In genomic region chr15:30917675-30918074, GRCh38 we compare ENCODE assay signal across 32 cellular contexts.
"Had no signal": no experiment of that assay in that cellular context is flagged by ENCODE, and none has a peak within 500 bp of the region (broad histone marks: within the 10 kb centered on the region; RNA-seq: fewer than 3 reads in every experiment).

No MANE protein-coding gene starts in this region.

- H3K4me1 ChIP-seq: adrenal gland, ascending aorta, body of pancreas, breast epithelium had no signal

- H3K27me3 ChIP-seq: adrenal gland, ascending aorta, body of pancreas, brain microvascular endothelial cell, breast epithelium, cardiac muscle cell had no signal

- DNase-seq: activated effector memory CD4-positive, alpha-beta T cell treated with anti-CD3 and anti-CD28 coated beads, Interleukin-2, amount 50 U/mL, for 16 hours; activated effector memory CD4-positive, alpha-beta T cell treated with Interleukin-2 at 50 U/mL for 16 hours; activated gamma-delta T cell; activated gamma-delta T cell treated with Interleukin-2 at 50 U/mL for 16 hours; activated naive CD4-positive, alpha-beta T cell; activated naive CD4-positive, alpha-beta T cell treated with anti-CD3 and anti-CD28 coated beads for 36 hours; activated naive CD4-positive, alpha-beta T cell treated with anti-CD3 and anti-CD28 coated beads, Interleukin-2, amount 10 ng/mL, durations not matched to agents 7 days and 5 days; activated naive CD4-positive, alpha-beta T cell treated with anti-CD3 and anti-CD28 coated beads, Interleukin-2, amount 50 U/mL, for 16 hours; activated naive CD4-positive, alpha-beta T cell treated with Interleukin-2 at 50 U/mL for 16 hours; activated naive CD8-positive, alpha-beta T cell treated with anti-CD3 and anti-CD28 coated beads for 36 hours; activated naive CD8-positive, alpha-beta T cell treated with anti-CD3 and anti-CD28 coated beads, Interleukin-2, amount 10 ng/mL, durations not matched to agents 7 days and 5 days; activated naive CD8-positive, alpha-beta T cell treated with anti-CD3 and anti-CD28 coated beads, Interleukin-2, amount 50 U/mL, for 24 hours; activated T-cell treated with anti-CD3 and anti-CD28 coated beads, Interleukin-2, amount 50 U/mL, for 24 hours; activated T-cell treated with anti-CD3 and anti-CD28 coated beads, Interleukin-2, amount 50 U/mL, for 4 hours; activated T-cell treated with anti-CD3 and anti-CD28 coated beads, Interleukin-2, amount 50 U/mL, for 48 hours; activated T-cell treated with anti-CD3 and anti-CD28 coated beads, Interleukin-2, amount 50 U/mL, for 72 hours; adrenal gland; amniotic stem cell; amygdala; anterior cingulate cortex; aorta; body of pancreas; brain microvascular endothelial cell; caudate nucleus; central memory CD4-positive, alpha-beta T cell; cerebellar nuclear complex had no signal

- H3K27ac ChIP-seq: adrenal gland, ascending aorta, body of pancreas, brain microvascular endothelial cell, breast epithelium, cardiac muscle cell had no signal

- H3K4me3 ChIP-seq: adrenal gland, ascending aorta, body of pancreas, breast epithelium, cardiac muscle cell had no signal

- H3K36me3 ChIP-seq: breast epithelium had no signal

- FAIRE-seq: astrocyte had no signal

- H3K9me3 ChIP-seq: adrenal gland, ascending aorta, body of pancreas, breast epithelium had no signal

- ATAC-seq: activated naive CD4-positive, alpha-beta T cell treated with anti-CD3 and anti-CD28 coated beads, Interleukin-2, amount 50 U/mL, for 72 hours; activated naive CD8-positive, alpha-beta T cell treated with anti-CD3 and anti-CD28 coated beads, Interleukin-2, amount 50 U/mL, for 24 hours; activated T-cell treated with anti-CD3 and anti-CD28 coated beads, Interleukin-2, amount 50 U/mL, for 4 hours; activated T-cell treated with anti-CD3 and anti-CD28 coated beads, Interleukin-2, amount 50 U/mL, for 72 hours; activated T-helper 17 cell treated with anti-CD3 and anti-CD28 coated beads, Interleukin-2, amount 50 U/mL, for 72 hours; body of pancreas had no signal
